Comparison of ENCODE assay signal across 8 cellular contexts in the genomic region with DNA sequence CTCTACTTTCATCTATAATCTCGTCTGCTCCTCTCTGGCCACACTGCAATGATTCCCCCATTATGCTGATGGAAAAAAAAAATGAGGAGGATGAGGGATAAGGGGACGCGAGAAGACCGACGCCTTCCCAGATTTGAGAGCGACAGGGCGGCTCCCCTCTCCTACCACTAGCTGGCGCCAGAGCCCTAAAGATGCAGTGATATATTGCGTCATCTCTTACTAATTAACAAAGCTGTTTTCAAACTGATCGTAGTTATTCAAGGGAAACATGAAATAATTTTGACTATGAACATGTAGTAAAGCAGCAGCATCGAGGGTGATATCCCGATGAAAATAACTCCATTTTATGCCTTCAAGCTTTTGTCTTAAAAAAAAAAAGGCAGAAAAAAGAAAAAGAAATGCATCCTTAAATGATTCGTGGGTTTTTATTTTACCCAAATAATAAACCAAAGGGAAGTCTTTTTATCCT. TPM values are rescaled to one million over a fixed set of nuclear protein-coding genes. Genes with fewer than 3 reads are reported as not detected.
DNase-seq lines count a peak whose midpoint lies in the region; ATAC-seq, FAIRE-seq and TF ChIP-seq lines count a peak whose summit lies in the region.

No MANE protein-coding gene starts in this region.

- H3K27ac ChIP-seq in skin epidermis: peak overlapping the region in 20 of 21 experiments; percentile 42 to 89 (median 81)

- no peaks in the 10 kb centered on the region for H3K9me3 Mint-ChIP-seq in immature natural killer cell

- peak; percentile 79 for FAIRE-seq in GM12891 (lab: Jason Lieb, UNC)

- ATAC-seq in HG02943 (IDR thresholded peaks at IDR 0.05; ENCODE audit: low read depth, unreplicated experiment): peak; percentile 59
- ATAC-seq in GM18870 (IDR thresholded peaks at IDR 0.05; ENCODE audit: unreplicated experiment): no peak

- H3K27me3 Mint-ChIP-seq in immature natural killer cell (ENCODE audit: low read depth in 3 of 3): peaks cover 0 to 3% (median 2%) of the 10 kb centered on the region in 3 donors

- no peak overlapping the region for H3K27ac Mint-ChIP-seq in immature natural killer cell

- H3K36me3 Mint-ChIP-seq in immature natural killer cell: no peaks in the 10 kb centered on the region

- no peak overlapping the region for H3K4me3 Mint-ChIP-seq in immature natural killer cell

- H3K4me3 ChIP-seq in skin epidermis: peak overlapping the region; percentile 4 to 36 (median 24)

- DNase-seq in GM12891 (ENCODE audit: insufficient read length, low spot score): no peak
- DNase-seq in NCI-H2107 (lab: John Stamatoyannopoulos, UW): peak; percentile 65
- DNase-seq in UCSD-AML1 (lab: John Stamatoyannopoulos, UW; ENCODE audit: unreplicated experiment): peak; percentile 77
- DNase-seq in brain pericyte (ENCODE audit: low read depth, low spot score): peak; percentile 41
- peak; percentile 68 to 72 (median 70) for DNase-seq in immature natural killer cell

- TF ChIP-seq POLR2A in GM12891 (IDR thresholded peaks at IDR 0.05; ENCODE audit: low read depth, low read length): no peak

- no peaks in the 10 kb centered on the region for H3K4me1 Mint-ChIP-seq in immature natural killer cell

TF ChIP-seq in GM12891, 5 proteins besides CTCF, POLR2A, EP300 and RAD21:
- no peak for TF ChIP-seq SPI1 (IDR thresholded peaks at IDR 0.05; ENCODE audit: low read depth, low read length)
- TF ChIP-seq POLR2AphosphoS5 (IDR thresholded peaks at IDR 0.05; ENCODE audit: low read depth, low read length): no peak
- TF ChIP-seq PAX5 (IDR thresholded peaks at IDR 0.05; ENCODE audit: insufficient read depth, low read length, severe bottlenecking): no peak
- TF ChIP-seq POU2F2 (IDR thresholded peaks at IDR 0.05; ENCODE audit: low read depth, low read length): peak; percentile 44; the same call in 1 of the 2 replicates
- TF ChIP-seq TAF1 (IDR thresholded peaks at IDR 0.05; ENCODE audit: low read depth, low read length): no peak
TF ChIP-seq in GM12891: peak in this region for 1.

RNA-seq across cellular contexts. Expression of a gene that starts 48.0 kb away (rescaled TPM):
- polyA plus RNA-seq in GM12891 (2012; ENCODE audit: low read depth, missing spikeins): 339 TPM
- 10 to 100 TPM; 47.7 to 85.5 (median 49.7) TPM for polyA plus RNA-seq in immature natural killer cell
